27 cellular contexts compared by ENCODE assay signal in genomic region chr5:5315068-5315835, GRCh38.
DNase-seq lines count a peak whose midpoint lies in the region; ATAC-seq, FAIRE-seq and TF ChIP-seq lines count a peak whose summit lies in the region.
"Had no signal": no experiment of that assay in that cellular context is flagged by ENCODE, and none has a peak within 500 bp of the region (broad histone marks: within the 10 kb centered on the region; RNA-seq: fewer than 3 reads in every experiment).

No MANE protein-coding gene starts in this region.

- peak; percentile 8 for ATAC-seq in lung (ENCODE audit: insufficient read depth, low FRiP score)
- no peak for ATAC-seq in gastrocnemius medialis
- no peak for ATAC-seq in HG03439 (IDR thresholded peaks at IDR 0.05; ENCODE audit: unreplicated experiment)
- ATAC-seq in HG03139 (IDR thresholded peaks at IDR 0.05; ENCODE audit: unreplicated experiment), result no peak
- ATAC-seq: activated T-cell treated with anti-CD3 and anti-CD28 coated beads, Interleukin-2, amount 50 U/mL, for 72 hours; right cardiac atrium had no signal

- no peaks in the 10 kb centered on the region for H3K79me2 ChIP-seq in astrocyte (ENCODE audit: insufficient read depth, low read length)

- no peak overlapping the region for H2AFZ ChIP-seq in astrocyte (ENCODE audit: low read depth, low read length)

- TF ChIP-seq POLR2A in gastrocnemius medialis (IDR thresholded peaks at IDR 0.05), result no peak

- in situ Hi-C loops in gastrocnemius medialis (cut with MboI; ENCODE audit: low sequenced_read_pairs in 4 of 4), result no loop called here

- peaks cover 40% of the 10 kb centered on the region for H3K4me1 Mint-ChIP-seq in astrocyte (ENCODE audit: low read depth, unreplicated experiment)

- no peaks in the 10 kb centered on the region for H3K27me3 Mint-ChIP-seq in astrocyte (ENCODE audit: low read depth, unreplicated experiment)

- H3K4me3 ChIP-seq in astrocyte (ENCODE audit: insufficient read depth, low read depth, low read length) (no peak overlapping the region), lung (no peak overlapping the region), gastrocnemius medialis (no peak overlapping the region)
- H3K4me3 ChIP-seq: BLaER1, dorsolateral prefrontal cortex, esophagus squamous epithelium, pancreas, thyroid gland had no signal

- intact Hi-C loops in gastrocnemius medialis (cut with DNase I; ENCODE audit: low total_unique reads), result loop anchor here (2.0 to 10.0 kb wide), 2 partner anchors 26 to 160 kb away; no protein-coding TSS in a partner anchor

- TF ChIP-seq CTCF in astrocyte (IDR thresholded peaks at IDR 0.05; ENCODE audit: insufficient read depth, low read depth, low read length) (no peak), lung (IDR thresholded peaks at IDR 0.05; ENCODE audit: control extremely low read depth, extremely low read depth) (no peak), gastrocnemius medialis (IDR thresholded peaks at IDR 0.05 in 4 of 5, conservative IDR thresholded peaks at IDR 0.05 in 1 of 5) (no peak)

- H3K4me2 ChIP-seq in astrocyte (ENCODE audit: low read length), result peak overlapping the region; percentile 47
- H3K4me2 ChIP-seq: BLaER1 had no signal

- 82 to 85% methylated on average over 11 of the region's 11 CpGs for WGBS in lung, 2 donors

- DNase-seq in EL (peak; percentile 35), astrocyte (ENCODE audit: low read depth) (peak; percentile 94), lung (ENCODE audit: low spot score) (no peak), gastrocnemius medialis (no peak), HuH-7 (ENCODE audit: low spot score) (no peak), DMS53 (lab: John Stamatoyannopoulos, UW) (no peak)
- DNase-seq: activated T-cell treated with anti-CD3 and anti-CD28 coated beads, Interleukin-2, amount 50 U/mL, for 72 hours; esophagus squamous epithelium; foreskin melanocyte; H9; IMR-90; NCI-H446; NCI-H748 treated with DMSO at 0.1 percent for 48 hours; nephron progenitor cell; pancreas; right cardiac atrium; stimulated activated CD4-positive, alpha-beta T cell treated with anti-CD3 and anti-CD28 coated beads, Interleukin-12 subunit alpha, Interleukin-12 subunit beta, amount 100 ng/mL, for 4 hours; stimulated activated CD4-positive, alpha-beta T cell treated with anti-CD3 and anti-CD28 coated beads, Interleukin-4, amount 100 ng/mL, for 24 hours; T1000; thyroid gland had no signal

- H3K4me3 Mint-ChIP-seq in astrocyte (ENCODE audit: unreplicated experiment), result no peak overlapping the region
- H3K4me3 Mint-ChIP-seq: activated T-cell treated with anti-CD3 and anti-CD28 coated beads, Interleukin-2, amount 50 U/mL, for 72 hours; brain; H9; nephron progenitor cell had no signal

- H3K4me1 ChIP-seq in astrocyte (ENCODE audit: insufficient read depth, low read length) (peaks cover 47% of the 10 kb centered on the region), lung (ENCODE audit: control insufficient read depth in 2 of 2, insufficient read depth in 2 of 2, low read length in 2 of 2) (no peaks in the 10 kb centered on the region), gastrocnemius medialis (peaks cover 42 to 48% of the 10 kb centered on the region in 2 donors)
- H3K4me1 ChIP-seq: BLaER1, esophagus squamous epithelium, pancreas, thyroid gland had no signal

- FAIRE-seq in astrocyte (lab: Jason Lieb, UNC), result no peak
- FAIRE-seq: G401.6, pancreas had no signal

- H3K36me3 ChIP-seq in astrocyte (ENCODE audit: insufficient read depth, low read length) (no peaks in the 10 kb centered on the region), lung (ENCODE audit: control insufficient read depth in 2 of 2, insufficient read depth in 2 of 2, low read length in 2 of 2) (no peaks in the 10 kb centered on the region), gastrocnemius medialis (no peaks in the 10 kb centered on the region)
- H3K36me3 ChIP-seq: BLaER1, esophagus squamous epithelium, pancreas, thyroid gland had no signal

- H3K36me3 Mint-ChIP-seq in astrocyte (ENCODE audit: low read depth, unreplicated experiment), result peaks cover 2% of the 10 kb centered on the region
- H3K36me3 Mint-ChIP-seq: brain had no signal

- no peaks in the 10 kb centered on the region for H3K9me3 Mint-ChIP-seq in astrocyte (ENCODE audit: unreplicated experiment)
- H3K9me3 Mint-ChIP-seq: brain, nephron progenitor cell had no signal

- no peaks in the 10 kb centered on the region for H4K20me1 ChIP-seq in astrocyte (ENCODE audit: insufficient read depth, low read length)
- H4K20me1 ChIP-seq: BLaER1 had no signal

- peak overlapping the region; percentile 45 for H3K9ac ChIP-seq in astrocyte (ENCODE audit: low read length)
- H3K9ac ChIP-seq: BLaER1 had no signal

- H3K27me3 ChIP-seq in astrocyte (ENCODE audit: insufficient read depth, low read length) (no peaks in the 10 kb centered on the region), lung (ENCODE audit: control insufficient read depth, insufficient read depth) (no peaks in the 10 kb centered on the region), gastrocnemius medialis (no peaks in the 10 kb centered on the region)
- H3K27me3 ChIP-seq: BLaER1, dorsolateral prefrontal cortex, esophagus squamous epithelium, pancreas, thyroid gland had no signal

- no peaks in the 10 kb centered on the region for H3K9me3 ChIP-seq in astrocyte (ENCODE audit: insufficient read depth, low read depth, low read length)
- no peaks in the 10 kb centered on the region for H3K9me3 ChIP-seq in lung (ENCODE audit: control insufficient read depth in 2 of 2, insufficient read depth in 1 of 2, low read length in 1 of 2)
- no peaks in the 10 kb centered on the region for H3K9me3 ChIP-seq in gastrocnemius medialis
- H3K9me3 ChIP-seq: esophagus squamous epithelium, pancreas, thyroid gland had no signal

- H3K27ac Mint-ChIP-seq in astrocyte (ENCODE audit: unreplicated experiment), result peak overlapping the region; percentile 83
- H3K27ac Mint-ChIP-seq: activated T-cell treated with anti-CD3 and anti-CD28 coated beads, Interleukin-2, amount 50 U/mL, for 72 hours; H9; nephron progenitor cell had no signal

- H3K27ac ChIP-seq in astrocyte (ENCODE audit: low read depth, low read length) (peak overlapping the region; percentile 85), lung (ENCODE audit: low read depth in 1 of 2, low read length in 1 of 2) (no peak overlapping the region), gastrocnemius medialis (peak overlapping the region in 3 of 4 donors; percentile 47 to 82 (median 74))
- H3K27ac ChIP-seq: BLaER1, esophagus squamous epithelium, pancreas, RWPE1, thyroid gland had no signal

Comparison
In these comparisons a context has a peak if more than half of its experiments do, and no peak if none do; other contexts are left out.
1. DNase-seq: peak in EL (single experiment) and astrocyte (single experiment); none in lung (single experiment), gastrocnemius medialis (0 of 2), HuH-7 (single experiment) and DMS53 (single experiment).
2. H3K27ac ChIP-seq: peak in astrocyte (single experiment) and gastrocnemius medialis (3 of 4); none in lung (0 of 2).